In genomic region chr15:89852342-89853005, GRCh38 we compare ENCODE assay signal across 17 cellular contexts. TPM values are rescaled to one million over a fixed set of nuclear protein-coding genes. Genes with fewer than 3 reads are reported as not detected.
DNase-seq lines count a peak whose midpoint lies in the region; ATAC-seq, FAIRE-seq and TF ChIP-seq lines count a peak whose summit lies in the region.
"Had no signal": no experiment of that assay in that cellular context is flagged by ENCODE, and none has a peak within 500 bp of the region (broad histone marks: within the 10 kb centered on the region; RNA-seq: fewer than 3 reads in every experiment).

No MANE protein-coding gene starts in this region.

- no peak overlapping the region for H2AFZ ChIP-seq in HepG2 (ENCODE audit: low read length)

- H3K36me3 ChIP-seq in HepG2 (replicated peaks in 1 of 2; ENCODE audit: control insufficient read depth in 1 of 2, insufficient read depth in 2 of 2, low read length in 2 of 2) = peaks cover 1 to 8% of the 10 kb centered on the region in 2 experiments; a peak in 3 of 5 replicates
- peaks cover 0 to 13% (median 6%) of the 10 kb centered on the region in 4 donors for H3K36me3 ChIP-seq in right lobe of liver
- no peaks in the 10 kb centered on the region for H3K36me3 ChIP-seq in colonic mucosa
- H3K36me3 ChIP-seq in muscle layer of duodenum (ENCODE audit: control insufficient read depth in 1 of 2, insufficient read depth in 2 of 2, low read length in 2 of 2) = peaks cover 19 to 25% of the 10 kb centered on the region in 2 donors

- H3K4me3 ChIP-seq in HepG2 (replicated peaks in 1 of 3; ENCODE audit: insufficient read depth in 1 of 3, low read depth in 2 of 3, low read length in 3 of 3) = no peak overlapping the region
- no peak overlapping the region for H3K4me3 ChIP-seq in right lobe of liver
- H3K4me3 ChIP-seq in colonic mucosa = no peak overlapping the region
- H3K4me3 ChIP-seq in muscle layer of duodenum (ENCODE audit: low read depth in 1 of 2, low read length in 2 of 2) = no peak overlapping the region
- H3K4me3 ChIP-seq: BLaER1 treated with 17β-estradiol and CSF1 and Interleukin-3, amounts not matched to agents 10 nM and 100 nM; SJCRH30 had no signal

- H4K20me1 ChIP-seq in HepG2 (ENCODE audit: insufficient read depth, low read length) = no peaks in the 10 kb centered on the region; the same call in 1 of the 2 replicates

- POLR2A ChIA-PET in HepG2 (lab: Yijun Ruan, JAX) = interaction anchor here (1.4 kb wide), 1 partner anchor 46 kb away, joined by 4 read pairs; no protein-coding TSS in a partner anchor

- TF ChIP-seq RAD21 in HepG2 (CRISPR knock-in tag; IDR thresholded peaks at IDR 0.05) = no peak

- TF ChIP-seq POLR2A in HepG2 (IDR thresholded peaks at IDR 0.05; ENCODE audit: insufficient read depth in 1 of 2, low read depth in 2 of 2, low read length in 2 of 2) = no peak
- no peak for TF ChIP-seq POLR2A in right lobe of liver (IDR thresholded peaks at IDR 0.05)
- no peak for TF ChIP-seq POLR2A in erythroblast (IDR thresholded peaks at IDR 0.05; ENCODE audit: low read length)

- H3K9ac ChIP-seq in HepG2 (ENCODE audit: insufficient read depth, low read depth, low read length) (no peak overlapping the region), colonic mucosa (ENCODE audit: low read depth in 2 of 2, low read length in 2 of 2) (peak overlapping the region in 1 of 2 donors; percentile 23)

- peaks cover 38% of the 10 kb centered on the region for H3K4me1 ChIP-seq in HepG2 (ENCODE audit: insufficient read depth, low read length)
- peaks cover 0 to 23% (median 4%) of the 10 kb centered on the region in 4 donors for H3K4me1 ChIP-seq in right lobe of liver
- no peaks in the 10 kb centered on the region for H3K4me1 ChIP-seq in colonic mucosa
- no peaks in the 10 kb centered on the region for H3K4me1 ChIP-seq in muscle layer of duodenum (ENCODE audit: control insufficient read depth in 1 of 2, insufficient read depth in 2 of 2, low read length in 2 of 2)
- H3K4me1 ChIP-seq: SJCRH30 had no signal

- ATAC-seq in HepG2 (peak; percentile 66), right lobe of liver (no peak)

- intact Hi-C loops in HepG2 (cut with micrococcal nuclease; ENCODE audit: unreplicated experiment) (no loop called here), right lobe of liver (cut with DNase I) (no loop called here), colonic mucosa (cut with DNase I) (no loop called here)

- TF ChIP-seq CTCF in HepG2 (CRISPR knock-in tag; IDR thresholded peaks at IDR 0.05) (no peak), right lobe of liver (IDR thresholded peaks at IDR 0.05) (no peak), colonic mucosa (IDR thresholded peaks at IDR 0.05) (no peak)

- no peak for TF ChIP-seq EP300 in HepG2 (IDR thresholded peaks at IDR 0.05; ENCODE audit: low read depth in 2 of 2, low read length in 2 of 2)
- TF ChIP-seq EP300 in HepG2 (CRISPR knock-in tag; IDR thresholded peaks at IDR 0.05; ENCODE audit: borderline replicate concordance) = no peak

- H3K27ac ChIP-seq in HepG2 (ENCODE audit: extremely low read length, insufficient read depth, low read length) (peak overlapping the region; percentile 43), right lobe of liver (no peak overlapping the region), colonic mucosa (peak overlapping the region; percentile 84), muscle layer of duodenum (ENCODE audit: low read length) (peak overlapping the region; percentile 21)
- H3K27ac ChIP-seq: SJCRH30 had no signal

- H3K79me2 ChIP-seq in HepG2 (ENCODE audit: insufficient read depth, low read length) = no peaks in the 10 kb centered on the region

- H3K27me3 ChIP-seq in HepG2 (ENCODE audit: control insufficient read depth in 1 of 2, insufficient read depth in 2 of 2, low read length in 2 of 2) (no peaks in the 10 kb centered on the region), right lobe of liver (no peaks in the 10 kb centered on the region), colonic mucosa (no peaks in the 10 kb centered on the region), muscle layer of duodenum (ENCODE audit: low read depth, low read length) (no peaks in the 10 kb centered on the region)
- H3K27me3 ChIP-seq: BLaER1 treated with 17β-estradiol and CSF1 and Interleukin-3, amounts not matched to agents 10 nM and 100 nM; SJCRH30 had no signal

- peak; percentile 13 for DNase-seq in HepG2 (ENCODE audit: low spot score)
- no peak for DNase-seq in right lobe of liver
- DNase-seq in colonic mucosa = peak; percentile 61
- no peak for DNase-seq in NCI-H1436 (lab: John Stamatoyannopoulos, UW)
- no peak for DNase-seq in NCI-H1930 (lab: John Stamatoyannopoulos, UW)
- no peak for DNase-seq in DMS79 (lab: John Stamatoyannopoulos, UW)
- DNase-seq in erythroblast (lab: John Stamatoyannopoulos, UW) = no peak
- DNase-seq: DMS 273 treated with DMSO at 0.1 percent for 48 hours, HCEC 1CT, NCI-H1105 treated with DMSO at 0.1 percent for 48 hours, NCI-H187 treated with DMSO at 0.1 percent for 48 hours, NCI-H2171 treated with DMSO at 0.1 percent for 48 hours, NCI-H510A treated with DMSO at 0.1 percent for 48 hours, RPMI8226, SJCRH30 had no signal

- in situ Hi-C loops in HepG2 (cut with HindIII; ENCODE audit: extremely low pct_ligation_motif_present, low pct_unique_long_range_greater_than_20kb) = no loop called here

- H3K9me3 ChIP-seq in HepG2 (ENCODE audit: low read length) (no peaks in the 10 kb centered on the region), right lobe of liver (no peaks in the 10 kb centered on the region), colonic mucosa (no peaks in the 10 kb centered on the region), muscle layer of duodenum (ENCODE audit: control insufficient read depth in 1 of 2, low read length in 2 of 2) (no peaks in the 10 kb centered on the region)
- H3K9me3 ChIP-seq: BLaER1 treated with 17β-estradiol and CSF1 and Interleukin-3, amounts not matched to agents 10 nM and 100 nM; SJCRH30 had no signal

- FAIRE-seq in HepG2 (lab: Jason Lieb, UNC) = no peak

- no TSS peak for BruUV-seq in HepG2 (replicated peaks; lab: Mats Ljungman, UMichigan)

- 91% methylated on average over 3 of the region's 3 CpGs for WGBS in HepG2 (ENCODE audit: low lambda C conversion rate)
- 92% methylated on average over 3 of the region's 3 CpGs for WGBS in right lobe of liver (ENCODE audit: insufficient coverage, low coverage, low lambda C conversion rate, missing lambda C conversion rate)

- no peak overlapping the region for H3K4me2 ChIP-seq in HepG2 (ENCODE audit: low read depth, low read length)

- CTCF ChIA-PET in HepG2 (lab: Yijun Ruan, JAX; ENCODE audit: low intra/inter-chr PET ratio, low total read pairs) = no interaction called here

TF ChIP-seq in HepG2, 621 proteins besides CTCF, POLR2A, EP300 and RAD21 (continues in another document):
- no peak for TF ChIP-seq SIN3B (IDR thresholded peaks at IDR 0.05; ENCODE audit: low read length)

RNA-seq across cellular contexts. Expression of gene ANPEP, which starts 37.8 kb away (rescaled TPM):
- 34.6 and 60.4 TPM in 2 replicates for total RNA-seq in HepG2 (2016; rRNA removed; fragmentation: Illumina TruSeq; extraction: Trizol)
- total RNA-seq in HepG2 (2016; cell fraction: cytosol; rRNA removed; fragmentation: Illumina TruSeq; extraction: Trizol; ENCODE audit: low read depth) = 15.6 and 16.8 TPM in 2 replicates
- 26.1 and 65.2 TPM in 2 replicates for total RNA-seq in HepG2 (2016; cell fraction: insoluble cytoplasmic fraction; rRNA removed; fragmentation: Illumina TruSeq; extraction: Trizol)
- 26.0 and 27.7 TPM in 2 replicates for total RNA-seq in HepG2 (2016; cell fraction: membrane; rRNA removed; fragmentation: Illumina TruSeq; extraction: Trizol)
- total RNA-seq in HepG2 (2016; cell fraction: nucleus; rRNA removed; fragmentation: Illumina TruSeq; extraction: Trizol) = 86.6 and 113 TPM in 2 replicates
- 91.6 and 133 TPM in 2 replicates for polyA plus RNA-seq in HepG2 (2011; rRNA removed)
- 71.6 and 76.1 TPM in 2 replicates for polyA plus RNA-seq in HepG2 (2011; cell fraction: cytosol; rRNA removed)
- 264 and 286 TPM in 2 replicates for polyA plus RNA-seq in HepG2 (2011; cell fraction: nucleus; rRNA removed)
- 157 and 182 TPM in 2 replicates for polyA plus RNA-seq in HepG2 (2012)
- 14.0 and 14.9 TPM in 2 replicates for polyA plus RNA-seq in HepG2 (2016; cell fraction: cytosol; fragmentation: Illumina TruSeq; extraction: Trizol; ENCODE audit: low read depth)
- 44.3 and 62.9 TPM in 2 replicates for polyA plus RNA-seq in HepG2 (2016; cell fraction: insoluble cytoplasmic fraction; fragmentation: Illumina TruSeq; extraction: Trizol; ENCODE audit: low read depth)
- 31.7 and 35.7 TPM in 2 replicates for polyA plus RNA-seq in HepG2 (2016; cell fraction: membrane; fragmentation: Illumina TruSeq; extraction: Trizol; ENCODE audit: low read depth)
- polyA plus RNA-seq in HepG2 (2016; cell fraction: nucleus; fragmentation: Illumina TruSeq; extraction: Trizol; ENCODE audit: insufficient read depth, low read depth) = 327 and 338 TPM in 2 replicates
- 0.07 and 103 TPM in 2 replicates for polyA minus RNA-seq in HepG2 (2011; rRNA and poly(A)+ RNA removed; ENCODE audit: low replicate concordance)
- 60.8 and 79.8 TPM in 2 replicates for polyA minus RNA-seq in HepG2 (2011; cell fraction: cytosol; rRNA and poly(A)+ RNA removed)
- 44.8 and 60.0 TPM in 2 replicates for polyA minus RNA-seq in HepG2 (2011; cell fraction: nucleus; rRNA and poly(A)+ RNA removed)
- 100 to 1,000 TPM; 204 to 386 (median 363) TPM for total RNA-seq in right lobe of liver
- total RNA-seq in colonic mucosa = 100 to 1,000 TPM; 216 to 567 TPM

RNA-seq across cellular contexts. Expression of gene AP3S2, which starts 41.3 kb away (rescaled TPM):
- total RNA-seq in HepG2 (2016; rRNA removed; fragmentation: Illumina TruSeq; extraction: Trizol) (44.4 and 69.5 TPM in 2 replicates), right lobe of liver (10 to 100 TPM; 23.2 to 45.7 (median 27.2) TPM), colonic mucosa (10 to 100 TPM; 44.5 to 48.6 TPM)
- 14.8 and 16.1 TPM in 2 replicates for total RNA-seq in HepG2 (2016; cell fraction: cytosol; rRNA removed; fragmentation: Illumina TruSeq; extraction: Trizol; ENCODE audit: low read depth)
- 44.6 and 83.7 TPM in 2 replicates for total RNA-seq in HepG2 (2016; cell fraction: insoluble cytoplasmic fraction; rRNA removed; fragmentation: Illumina TruSeq; extraction: Trizol)
- total RNA-seq in HepG2 (2016; cell fraction: membrane; rRNA removed; fragmentation: Illumina TruSeq; extraction: Trizol) = 19.4 and 21.8 TPM in 2 replicates
- 26.9 and 31.9 TPM in 2 replicates for total RNA-seq in HepG2 (2016; cell fraction: nucleus; rRNA removed; fragmentation: Illumina TruSeq; extraction: Trizol)
- 16.5 and 17.6 TPM in 2 replicates for polyA plus RNA-seq in HepG2 (2011; rRNA removed)
- polyA plus RNA-seq in HepG2 (2011; cell fraction: cytosol; rRNA removed) = 13.1 and 25.8 TPM in 2 replicates
- polyA plus RNA-seq in HepG2 (2011; cell fraction: nucleus; rRNA removed) = 10.5 and 11.5 TPM in 2 replicates
- polyA plus RNA-seq in HepG2 (2012) = 22.0 and 35.9 TPM in 2 replicates
- polyA plus RNA-seq in HepG2 (2016; cell fraction: cytosol; fragmentation: Illumina TruSeq; extraction: Trizol; ENCODE audit: low read depth) = 4.3 and 5.8 TPM in 2 replicates
- polyA plus RNA-seq in HepG2 (2016; cell fraction: insoluble cytoplasmic fraction; fragmentation: Illumina TruSeq; extraction: Trizol; ENCODE audit: low read depth) = 44.5 and 54.7 TPM in 2 replicates
- 8.7 and 9.0 TPM in 2 replicates for polyA plus RNA-seq in HepG2 (2016; cell fraction: membrane; fragmentation: Illumina TruSeq; extraction: Trizol; ENCODE audit: low read depth)
- 14.9 and 16.6 TPM in 2 replicates for polyA plus RNA-seq in HepG2 (2016; cell fraction: nucleus; fragmentation: Illumina TruSeq; extraction: Trizol; ENCODE audit: insufficient read depth, low read depth)
- 52.1 and 55.9 TPM in 2 replicates for polyA minus RNA-seq in HepG2 (2011; rRNA and poly(A)+ RNA removed; ENCODE audit: low replicate concordance)
- polyA minus RNA-seq in HepG2 (2011; cell fraction: cytosol; rRNA and poly(A)+ RNA removed) = 20.8 and 31.4 TPM in 2 replicates
- polyA minus RNA-seq in HepG2 (2011; cell fraction: nucleus; rRNA and poly(A)+ RNA removed) = 37.1 and 44.4 TPM in 2 replicates

Comparison
In these comparisons a context has a peak if more than half of its experiments do, and no peak if none do; other contexts are left out.
1. DNase-seq: peak in HepG2 (single experiment) and colonic mucosa (single experiment); none in right lobe of liver (0 of 3), NCI-H1436 (single experiment), NCI-H1930 (0 of 2), DMS79 (single experiment) and erythroblast (0 of 2).
2. H3K27ac ChIP-seq: peak in HepG2 (single experiment), colonic mucosa (single experiment) and muscle layer of duodenum (single experiment); none in right lobe of liver (0 of 3).